ENCODE assay signal across 1 cellular context in the genomic region with DNA sequence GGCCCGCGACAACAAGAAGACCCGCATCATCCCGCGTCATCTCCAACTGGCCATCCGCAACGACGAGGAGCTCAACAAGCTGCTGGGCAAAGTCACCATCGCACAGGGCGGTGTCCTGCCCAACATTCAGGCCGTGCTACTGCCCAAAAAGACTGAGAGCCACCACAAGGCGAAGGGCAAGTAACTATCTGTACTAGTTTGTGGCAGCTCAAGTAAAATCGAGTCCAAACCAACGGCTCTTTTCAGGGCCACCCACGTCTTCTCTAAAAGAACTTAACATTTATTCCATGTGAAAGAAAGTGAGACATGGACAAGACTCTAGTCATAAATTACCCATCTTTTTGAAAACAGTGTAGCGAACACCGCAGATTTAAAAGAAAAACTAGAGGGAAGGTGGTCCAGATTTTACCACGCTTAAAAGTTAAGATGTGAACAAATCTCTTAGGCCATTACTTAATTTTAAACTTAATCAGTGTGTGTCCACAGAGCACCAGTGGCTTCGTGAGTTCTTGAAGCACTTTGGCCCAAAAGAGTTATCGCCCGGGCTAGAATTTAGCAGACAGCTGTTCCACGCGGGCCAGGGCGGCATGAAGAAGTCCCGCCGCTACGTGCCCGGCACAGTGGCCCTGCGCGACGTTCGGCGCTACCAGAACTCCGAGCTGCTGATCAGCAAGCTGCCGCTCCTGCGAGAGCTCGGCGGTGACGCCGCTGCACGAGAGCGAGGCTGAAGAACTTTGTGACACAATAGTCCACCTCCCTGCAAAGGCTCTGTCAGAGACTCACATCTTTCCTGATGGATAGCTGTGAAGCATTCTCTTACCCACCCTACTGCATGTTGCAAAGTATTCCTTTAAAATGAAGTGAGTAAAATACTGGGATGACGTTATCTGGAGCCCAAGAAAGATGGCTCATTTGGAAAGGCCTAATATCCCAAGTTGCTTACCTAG.
TF ChIP-seq lines count a peak whose summit lies in the region.

No MANE protein-coding gene starts in this region.

TF ChIP-seq in SK-N-SH treated with all-trans-retinoic acid at 6 μM for 48 hours, 23 proteins besides CTCF, POLR2A, EP300 and RAD21 (continued from another document):
- TF ChIP-seq PPARA (CRISPR knock-in tag; IDR thresholded peaks at IDR 0.05; ENCODE audit: borderline replicate concordance) = no peak
- TF ChIP-seq ZNF70 (CRISPR knock-in tag; IDR thresholded peaks at IDR 0.05) = no peak
- no peak for TF ChIP-seq RARB (CRISPR knock-in tag; IDR thresholded peaks at IDR 0.05)
